In the genomic region with DNA sequence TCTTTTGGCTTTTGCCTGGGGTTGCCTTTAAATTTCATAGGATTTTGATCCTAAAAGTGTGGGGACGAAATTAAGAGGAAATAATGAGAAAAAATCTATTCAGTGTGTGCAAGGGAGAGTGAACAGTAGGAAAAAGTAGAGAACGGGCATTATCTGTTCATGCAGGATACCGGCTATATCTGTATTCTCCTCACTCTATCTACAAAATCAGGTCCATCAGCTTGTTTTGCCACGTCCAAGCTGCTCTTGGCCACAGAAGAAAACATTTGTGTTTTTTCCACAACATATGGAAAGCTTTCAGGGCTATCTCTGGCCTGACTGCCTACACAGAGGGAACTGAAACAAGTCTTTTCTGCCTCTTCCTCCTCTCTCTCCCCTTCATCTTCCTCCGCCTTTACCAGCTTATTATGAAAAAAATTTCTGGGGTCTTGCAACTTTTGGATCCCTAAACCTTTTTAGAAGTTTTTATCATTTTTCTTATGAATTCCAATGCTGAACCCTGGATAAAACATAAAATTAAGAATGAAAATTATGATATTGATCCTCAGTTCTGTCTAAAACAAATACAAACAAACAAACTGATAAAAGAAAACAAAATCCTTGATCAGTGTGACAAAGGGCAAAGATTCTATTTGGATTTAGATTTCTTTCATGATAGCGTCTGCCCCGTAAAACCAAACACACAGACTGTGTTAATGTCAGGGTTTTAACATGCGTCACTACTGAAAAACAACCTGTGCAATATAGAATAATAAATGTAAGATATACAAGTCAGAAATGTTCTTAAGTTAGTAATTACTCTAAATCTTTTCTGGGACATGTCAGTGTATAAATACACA, we compare ENCODE assay signal across 23 cellular contexts.
"Had no signal": no experiment of that assay in that cellular context is flagged by ENCODE, and none has a peak within 500 bp of the region (broad histone marks: within the 10 kb centered on the region; RNA-seq: fewer than 3 reads in every experiment).

No MANE protein-coding gene starts in this region.

- ATAC-seq: heart right ventricle; left lung; lower lobe of right lung; psoas muscle; sciatic nerve; stimulated activated naive B cell treated with anti-CD40 and anti-IgM and Interleukin-4, amounts not matched to agents 10 μg/mL and 1 μg/mL and 100 μg/mL, for 72 hours; stimulated activated naive CD8-positive, alpha-beta T cell treated with anti-CD3 and anti-CD28 coated beads, Interleukin-15, amount 100 ng/mL, for 72 hours had no signal

- H3K27me3 ChIP-seq: dorsolateral prefrontal cortex, heart right ventricle, left lung, spleen, transverse colon had no signal

- H3K36me3 ChIP-seq: heart right ventricle, left lung, lower lobe of right lung, spleen, thoracic aorta, transverse colon had no signal

- DNase-seq: cortex of kidney; dorsolateral prefrontal cortex; effector CD8-positive, alpha-beta T cell; heart right ventricle; hypothalamus; kidney glomerular epithelial cell; left lung; lower lobe of right lung; midbrain; naive B cell; psoas muscle; retina; spleen; stimulated activated CD4-positive, alpha-beta T cell treated with anti-CD3 and anti-CD28 coated beads, Interleukin-15, amount 100 ng/mL, for 24 hours; stimulated activated CD4-positive, alpha-beta T cell treated with anti-CD3 and anti-CD28 coated beads, Interleukin-1b, Interleukin-23, amount 100 ng/mL, for 48 hours; stimulated activated CD4-positive, alpha-beta T cell treated with anti-CD3 and anti-CD28 coated beads, Interleukin-4, amount 100 ng/mL, for 24 hours; stimulated activated naive B cell treated with anti-CD40 and anti-IgM and Interleukin-4, amounts not matched to agents 10 μg/mL and 1 μg/mL and 100 μg/mL, for 72 hours; stimulated activated naive CD8-positive, alpha-beta T cell treated with anti-CD3 and anti-CD28 coated beads, Interleukin-15, amount 100 ng/mL, for 72 hours; transverse colon had no signal

- FAIRE-seq: frontal cortex, islet of Langerhans had no signal

- H3K4me3 ChIP-seq: dorsolateral prefrontal cortex, heart right ventricle, left lung, lower lobe of right lung, psoas muscle, spleen, thoracic aorta, transverse colon had no signal

- H3K4me1 ChIP-seq: heart right ventricle, left lung, lower lobe of right lung, psoas muscle, spleen, transverse colon had no signal

- H3K9me3 ChIP-seq: lower lobe of right lung, psoas muscle, thoracic aorta, transverse colon had no signal

- H3K27ac ChIP-seq: dorsolateral prefrontal cortex, heart right ventricle, left lung, lower lobe of right lung, psoas muscle, spleen, thoracic aorta, transverse colon had no signal
